ENCODE assay signal across 8 cellular contexts in the genomic region with DNA sequence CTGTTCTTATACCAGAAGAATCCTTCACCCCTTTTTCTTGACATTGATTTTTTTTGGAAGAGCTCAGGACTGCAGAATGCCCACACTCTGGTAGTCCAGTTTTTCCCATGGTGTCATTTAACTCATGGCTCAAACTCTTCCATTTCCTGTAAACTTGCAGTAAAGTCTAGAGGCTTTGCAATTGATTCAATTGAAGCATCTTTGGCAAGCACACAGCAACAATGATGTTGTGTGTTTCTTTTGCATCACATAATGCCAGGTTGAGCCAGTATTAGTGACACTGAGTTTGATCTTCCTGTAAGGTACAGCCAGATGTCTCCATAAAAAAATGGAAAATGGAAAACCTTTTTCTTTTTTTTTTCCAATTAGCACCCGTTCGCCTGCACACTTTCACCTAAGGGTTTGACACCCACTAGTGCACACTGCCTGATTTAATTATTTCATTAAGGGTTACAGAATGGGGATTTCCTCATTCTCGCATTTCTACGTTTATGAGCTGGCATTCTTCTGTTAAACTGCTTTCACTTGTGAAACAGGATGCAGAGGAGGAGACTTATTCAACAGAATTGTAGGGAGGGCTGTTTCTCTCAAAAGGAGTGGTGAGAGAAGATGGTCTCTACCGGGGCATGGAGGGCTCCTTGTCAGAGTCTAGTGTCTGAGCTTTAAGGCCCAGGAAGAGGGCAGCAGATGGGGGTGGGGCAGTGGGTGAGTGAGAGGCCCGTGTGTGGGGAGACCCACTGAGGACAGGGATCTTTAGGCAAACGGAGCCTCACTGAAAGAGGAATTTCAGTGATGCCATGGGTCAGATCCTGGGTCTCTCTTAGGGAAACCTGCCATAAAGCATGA. TPM values are rescaled to one million over a fixed set of nuclear protein-coding genes. Genes with fewer than 3 reads are reported as not detected.
DNase-seq lines count a peak whose midpoint lies in the region; ATAC-seq and TF ChIP-seq lines count a peak whose summit lies in the region.

No MANE protein-coding gene starts in this region.

- H3K27ac ChIP-seq in SJSA1 (peak overlapping the region; percentile 65), tibial artery (peak overlapping the region; percentile 25 to 92)

- ATAC-seq in HG03354 (IDR thresholded peaks at IDR 0.05; ENCODE audit: poor library complexity, severe bottlenecking, unreplicated experiment) (no peak), GM18868 (IDR thresholded peaks at IDR 0.05; ENCODE audit: unreplicated experiment) (no peak)

- intact Hi-C loops in tibial artery (cut with DNase I; ENCODE audit: low total_unique reads), result no loop called here

- no peaks in the 10 kb centered on the region for H3K9me3 ChIP-seq in SJSA1 (replicated peaks)
- H3K9me3 ChIP-seq in tibial artery, result no peaks in the 10 kb centered on the region

- DNase-seq in activated T-cell treated with anti-CD3 and anti-CD28 coated beads for 24 hours (ENCODE audit: low read depth), result peak; percentile 11
- no peak for DNase-seq in activated T-cell treated with anti-CD3 and anti-CD28 coated beads, Interleukin-2, amount 50 U/mL, for 1 hour
- DNase-seq in SJSA1 (ENCODE audit: low read depth in 1 of 2, low spot score in 2 of 2), result peak in 1 of 2 experiments; percentile 36
- DNase-seq in fibroblast of peridontal ligament (ENCODE audit: extremely low read depth), result peak; percentile 66
- peak; percentile 17 to 39 for DNase-seq in tibial artery
- no peak for DNase-seq in COLO668 (lab: John Stamatoyannopoulos, UW; ENCODE audit: unreplicated experiment)

- no peak overlapping the region for H3K4me3 ChIP-seq in SJSA1
- H3K4me3 ChIP-seq in tibial artery, result no peak overlapping the region

- H3K36me3 ChIP-seq in SJSA1 (peaks cover 7% of the 10 kb centered on the region), tibial artery (no peaks in the 10 kb centered on the region)

- H3K27me3 ChIP-seq in SJSA1 (replicated peaks) (no peaks in the 10 kb centered on the region), tibial artery (no peaks in the 10 kb centered on the region)

- no peak for TF ChIP-seq CTCF in tibial artery (IDR thresholded peaks at IDR 0.05)

- H3K4me1 ChIP-seq in SJSA1 (replicated peaks) (peaks cover 33% of the 10 kb centered on the region), tibial artery (peaks cover 0 to 34% (median 19%) of the 10 kb centered on the region in 4 donors)

RNA-seq across cellular contexts. Expression of a gene that starts 2.2 kb away (rescaled TPM):
- total RNA-seq in SJSA1 (2014; rRNA removed; shearing (Covaris generic)), result 12.5 and 25.8 TPM in 2 replicates

Comparison
In these comparisons a context has a peak if more than half of its experiments do, and no peak if none do; other contexts are left out.
1. DNase-seq: peak in activated T-cell treated with anti-CD3 and anti-CD28 coated beads for 24 hours (single experiment), fibroblast of peridontal ligament (single experiment) and tibial artery (2 of 2); none in activated T-cell treated with anti-CD3 and anti-CD28 coated beads, Interleukin-2, amount 50 U/mL, for 1 hour (single experiment) and COLO668 (single experiment).